ENCODE assay signal across 20 cellular contexts in the genomic region with DNA sequence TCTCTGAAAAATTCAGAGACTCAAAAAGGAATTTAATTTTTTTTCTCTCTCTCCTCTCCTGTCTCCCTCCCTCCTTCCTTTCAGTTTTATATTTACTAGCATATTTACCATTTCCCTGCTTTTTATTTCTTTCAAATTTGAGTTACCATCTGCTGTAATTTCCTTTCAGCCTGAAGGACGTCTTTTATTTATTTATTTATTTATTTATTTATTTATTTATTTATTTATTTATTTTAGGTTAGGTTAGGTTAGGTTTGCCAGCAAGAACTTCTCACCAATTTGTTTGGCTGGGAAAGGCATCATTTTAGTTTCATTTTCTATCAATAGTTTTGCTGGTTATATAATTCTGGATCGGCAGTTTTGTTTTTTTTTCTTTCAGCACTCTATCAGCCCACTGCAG.
"Had no signal": no experiment of that assay in that cellular context is flagged by ENCODE, and none has a peak within 500 bp of the region (broad histone marks: within the 10 kb centered on the region; RNA-seq: fewer than 3 reads in every experiment).

No MANE protein-coding gene starts in this region.

- H3K27ac ChIP-seq: adrenal gland, cardiac muscle cell, left ventricle myocardium inferior, right atrium auricular region, tibial nerve, vagina, WERI-Rb-1 had no signal

- H3K36me3 Mint-ChIP-seq: activated CD4-positive, alpha-beta memory T cell treated with anti-CD3 and anti-CD28 coated beads for 36 hours; activated CD8-positive, alpha-beta memory T cell treated with anti-CD3 and anti-CD28 coated beads, Interleukin-2, amount 10 ng/mL, durations not matched to agents 7 days and 5 days; activated naive CD4-positive, alpha-beta T cell treated with anti-CD3 and anti-CD28 coated beads, Interleukin-2, amount 10 ng/mL, durations not matched to agents 7 days and 5 days had no signal

- H3K4me3 ChIP-seq: adrenal gland, cardiac muscle cell, left ventricle myocardium inferior, right atrium auricular region, skin epidermis, tibial nerve, vagina had no signal

- H3K36me3 ChIP-seq: adrenal gland, cardiac muscle cell, left ventricle myocardium inferior, right atrium auricular region, tibial nerve, vagina, WERI-Rb-1 had no signal

- H3K4me1 ChIP-seq: adrenal gland, left ventricle myocardium inferior, right atrium auricular region, tibial nerve, vagina had no signal

- H3K4me1 Mint-ChIP-seq: activated CD8-positive, alpha-beta memory T cell treated with anti-CD3 and anti-CD28 coated beads, Interleukin-2, amount 10 ng/mL, durations not matched to agents 7 days and 5 days; activated naive CD4-positive, alpha-beta T cell treated with anti-CD3 and anti-CD28 coated beads, Interleukin-2, amount 10 ng/mL, durations not matched to agents 7 days and 5 days; endodermal cell had no signal

- H3K27me3 Mint-ChIP-seq: activated CD4-positive, alpha-beta memory T cell treated with anti-CD3 and anti-CD28 coated beads for 36 hours; activated CD8-positive, alpha-beta memory T cell treated with anti-CD3 and anti-CD28 coated beads, Interleukin-2, amount 10 ng/mL, durations not matched to agents 7 days and 5 days; activated naive CD4-positive, alpha-beta T cell treated with anti-CD3 and anti-CD28 coated beads, Interleukin-2, amount 10 ng/mL, durations not matched to agents 7 days and 5 days; natural killer cell treated with Interleukin-12 subunit alpha and Interleukin-12 subunit beta and Interleukin-15 and Interleukin-18, amount 100 ng/mL, for 72 hours; progenitor cell of endocrine pancreas had no signal

- H3K9me3 ChIP-seq: adrenal gland, right atrium auricular region, vagina had no signal

- H3K27ac Mint-ChIP-seq: activated CD4-positive, alpha-beta memory T cell treated with anti-CD3 and anti-CD28 coated beads for 36 hours; activated CD8-positive, alpha-beta memory T cell treated with anti-CD3 and anti-CD28 coated beads, Interleukin-2, amount 10 ng/mL, durations not matched to agents 7 days and 5 days; activated naive CD4-positive, alpha-beta T cell treated with anti-CD3 and anti-CD28 coated beads, Interleukin-2, amount 10 ng/mL, durations not matched to agents 7 days and 5 days; endodermal cell; natural killer cell treated with Interleukin-12 subunit alpha and Interleukin-12 subunit beta and Interleukin-15 and Interleukin-18, amount 100 ng/mL, for 72 hours; progenitor cell of endocrine pancreas had no signal

- H3K4me3 Mint-ChIP-seq: activated CD4-positive, alpha-beta memory T cell treated with anti-CD3 and anti-CD28 coated beads for 36 hours; activated CD8-positive, alpha-beta memory T cell treated with anti-CD3 and anti-CD28 coated beads, Interleukin-2, amount 10 ng/mL, durations not matched to agents 7 days and 5 days; activated naive CD4-positive, alpha-beta T cell treated with anti-CD3 and anti-CD28 coated beads, Interleukin-2, amount 10 ng/mL, durations not matched to agents 7 days and 5 days; endodermal cell; natural killer cell treated with Interleukin-12 subunit alpha and Interleukin-12 subunit beta and Interleukin-15 and Interleukin-18, amount 100 ng/mL, for 72 hours had no signal

- H3K27me3 ChIP-seq: adrenal gland, cardiac muscle cell, right atrium auricular region, tibial nerve, vagina had no signal

- DNase-seq: activated CD4-positive, alpha-beta memory T cell treated with anti-CD3 and anti-CD28 coated beads for 36 hours; activated CD8-positive, alpha-beta memory T cell treated with anti-CD3 and anti-CD28 coated beads, Interleukin-2, amount 10 ng/mL, durations not matched to agents 7 days and 5 days; activated naive CD4-positive, alpha-beta T cell treated with anti-CD3 and anti-CD28 coated beads, Interleukin-2, amount 10 ng/mL, durations not matched to agents 7 days and 5 days; activated T-cell treated with anti-CD3 and anti-CD28 coated beads, Interleukin-2, amount 50 U/mL, for 1 hour; adrenal gland; endodermal cell; hypothalamus; left ventricle myocardium inferior; mesendoderm; stimulated activated CD4-positive, alpha-beta T cell treated with anti-CD3 and anti-CD28 coated beads, Interleukin-15, amount 100 ng/mL, for 24 hours; stimulated activated CD4-positive, alpha-beta T cell treated with anti-CD3 and anti-CD28 coated beads, Interleukin-4, amount 100 ng/mL, for 24 hours; stimulated activated naive CD4-positive, alpha-beta T cell; WERI-Rb-1 had no signal
